1 cellular context compared by ENCODE assay signal in genomic region chr7:144835668-144836544, GRCh38.
TF ChIP-seq lines count a peak whose summit lies in the region.

Gene TPK1 (minus strand): TSS chr7:144836053. CDS start chr7:144835602, 451 bp downstream.

TF ChIP-seq in HEK293, 187 proteins besides CTCF, POLR2A, EP300 and RAD21 (continued from another document and continues in another):
- TF ChIP-seq ZNF518A (tag by site-specific recombination; conservative IDR thresholded peaks at IDR 0.05; ENCODE audit: low read depth) (peak; percentile 94), ZNF133 (tag by site-specific recombination; IDR thresholded peaks at IDR 0.05) (no peak), ZSCAN30 (tag by site-specific recombination; IDR thresholded peaks at IDR 0.05) (peak; percentile 81), ZNF521 (tag by site-specific recombination; IDR thresholded peaks at IDR 0.05) (no peak), ZNF366 (tag by site-specific recombination; conservative IDR thresholded peaks at IDR 0.05) (no peak), ZNF37A (tag by site-specific recombination; IDR thresholded peaks at IDR 0.05) (no peak), ZFHX2 (tag by site-specific recombination; conservative IDR thresholded peaks at IDR 0.05) (peak; percentile 37; the same call in 1 of the 2 replicates), ZNF596 (tag by site-specific recombination; IDR thresholded peaks at IDR 0.05) (0 out of 2 replicates have a peak, but pooled peaks have one; percentile 33), ZNF132 (tag by site-specific recombination; IDR thresholded peaks at IDR 0.05; ENCODE audit: borderline replicate concordance) (no peak), ZNF555 (tag by site-specific recombination; conservative IDR thresholded peaks at IDR 0.05) (no peak), ZNF561 (tag by site-specific recombination; IDR thresholded peaks at IDR 0.05; ENCODE audit: borderline replicate concordance) (peak; percentile 97), ZBTB8A (tag by site-specific recombination; IDR thresholded peaks at IDR 0.05) (peak; percentile 89), ZNF341 (tag by site-specific recombination; IDR thresholded peaks at IDR 0.05; ENCODE audit: low read depth) (no peak), ZIC2 (tag by site-specific recombination; IDR thresholded peaks at IDR 0.05) (peak; percentile 29; the same call in 1 of the 2 replicates), ZNF777 (tag by site-specific recombination; IDR thresholded peaks at IDR 0.05; ENCODE audit: borderline replicate concordance) (no peak), HIC1 (tag by site-specific recombination; IDR thresholded peaks at IDR 0.05) (no peak), ZNF184 (tag by site-specific recombination; IDR thresholded peaks at IDR 0.05) (peak; percentile 49; the same call in 1 of the 2 replicates), SALL2 (tag by site-specific recombination; IDR thresholded peaks at IDR 0.05; ENCODE audit: borderline replicate concordance) (no peak), ZNF221 (tag by site-specific recombination; IDR thresholded peaks at IDR 0.05; ENCODE audit: borderline replicate concordance) (no peak), ZFP3 (tag by site-specific recombination; IDR thresholded peaks at IDR 0.05; ENCODE audit: low read depth) (no peak), REPIN1 (tag by site-specific recombination; IDR thresholded peaks at IDR 0.05; ENCODE audit: low read depth) (no peak), ZNF148 (tag by site-specific recombination; IDR thresholded peaks at IDR 0.05; ENCODE audit: borderline replicate concordance) (no peak), ZNF707 (tag by site-specific recombination; IDR thresholded peaks at IDR 0.05) (no peak), GLI4 (tag by site-specific recombination; IDR thresholded peaks at IDR 0.05) (no peak), ZNF530 (tag by site-specific recombination; IDR thresholded peaks at IDR 0.05; ENCODE audit: low read depth) (no peak), YY1 (tag by site-specific recombination; IDR thresholded peaks at IDR 0.05) (peak; percentile 74), ZNF362 (tag by site-specific recombination; IDR thresholded peaks at IDR 0.05) (no peak), GLIS1 (tag by site-specific recombination; IDR thresholded peaks at IDR 0.05) (peak; percentile 57), ZNF433 (tag by site-specific recombination; IDR thresholded peaks at IDR 0.05; ENCODE audit: low read depth) (no peak), ZNF280C (tag by site-specific recombination; IDR thresholded peaks at IDR 0.05) (no peak), ZBTB20 (tag by site-specific recombination; IDR thresholded peaks at IDR 0.05) (peak; percentile 20; the same call in 1 of the 2 replicates), ZNF350 (tag by site-specific recombination; IDR thresholded peaks at IDR 0.05) (no peak), SCRT2 (tag by site-specific recombination; IDR thresholded peaks at IDR 0.05) (no peak), ZNF214 (tag by site-specific recombination; IDR thresholded peaks at IDR 0.05; ENCODE audit: borderline replicate concordance) (no peak), ZNF335 (tag by site-specific recombination; conservative IDR thresholded peaks at IDR 0.05) (peak; percentile 78), ZNF48 (tag by site-specific recombination; IDR thresholded peaks at IDR 0.05) (no peak), ZNF843 (tag by site-specific recombination; IDR thresholded peaks at IDR 0.05) (0 out of 2 replicates have a peak, but pooled peaks have one; percentile 13), KLF7 (tag by site-specific recombination; IDR thresholded peaks at IDR 0.05; ENCODE audit: borderline replicate concordance) (peak; percentile 93), ZNF112 (tag by site-specific recombination; IDR thresholded peaks at IDR 0.05) (no peak), ZBTB7A (tag by site-specific recombination; IDR thresholded peaks at IDR 0.05; ENCODE audit: low read depth) (no peak), ZNF18 (tag by site-specific recombination; IDR thresholded peaks at IDR 0.05) (no peak), PRDM4 (tag by site-specific recombination; IDR thresholded peaks at IDR 0.05) (no peak), ZBTB1 (tag by site-specific recombination; IDR thresholded peaks at IDR 0.05) (peak; percentile 94; the same call in 1 of the 2 replicates), ZNF837 (tag by site-specific recombination; IDR thresholded peaks at IDR 0.05) (no peak), ZNF501 (tag by site-specific recombination; IDR thresholded peaks at IDR 0.05) (peak; percentile 55; the same call in 1 of the 2 replicates), ZNF792 (tag by site-specific recombination; IDR thresholded peaks at IDR 0.05) (no peak), ZNF211 (tag by site-specific recombination; IDR thresholded peaks at IDR 0.05; ENCODE audit: low read depth) (no peak), ZNF449 (tag by site-specific recombination; IDR thresholded peaks at IDR 0.05) (no peak)
